8 cellular contexts compared by ENCODE assay signal in genomic region chr4:2852481-2852881, GRCh38. TPM values are rescaled to one million over a fixed set of nuclear protein-coding genes. Genes with fewer than 3 reads are reported as not detected.
DNase-seq lines count a peak whose midpoint lies in the region; ATAC-seq lines count a peak whose summit lies in the region.

No MANE protein-coding gene starts in this region.

- ATAC-seq in GM18508 (IDR thresholded peaks at IDR 0.05; ENCODE audit: insufficient read depth, unreplicated experiment) (peak; percentile 40), HG02588 (IDR thresholded peaks at IDR 0.05; ENCODE audit: unreplicated experiment) (peak; percentile 67)
- peak in 1 of 2 donors; percentile 63 for ATAC-seq in natural killer cell treated with Interleukin-12 subunit alpha and Interleukin-12 subunit beta and Interleukin-15 and Interleukin-18, amount 100 ng/mL, for 72 hours

- no peaks in the 10 kb centered on the region for H3K27me3 Mint-ChIP-seq in activated naive CD8-positive, alpha-beta T cell treated with anti-CD3 and anti-CD28 coated beads for 36 hours
- H3K27me3 Mint-ChIP-seq in natural killer cell treated with Interleukin-12 subunit alpha and Interleukin-12 subunit beta and Interleukin-15 and Interleukin-18, amount 100 ng/mL, for 72 hours: no peaks in the 10 kb centered on the region

- no peak for DNase-seq in activated naive CD8-positive, alpha-beta T cell treated with anti-CD3 and anti-CD28 coated beads for 36 hours
- no peak for DNase-seq in natural killer cell treated with Interleukin-12 subunit alpha and Interleukin-12 subunit beta and Interleukin-15 and Interleukin-18, amount 100 ng/mL, for 72 hours (ENCODE audit: low spot score)
- DNase-seq in NCI-H446 (lab: John Stamatoyannopoulos, UW) (no peak), T-helper 9 cell (no peak), COLO829 (ENCODE audit: low spot score) (no peak)
- DNase-seq in activated CD4-positive, alpha-beta T cell treated with anti-CD3 and anti-CD28 coated beads for 48 hours: no peak

- peaks cover 59% of the 10 kb centered on the region for H3K4me1 Mint-ChIP-seq in activated naive CD8-positive, alpha-beta T cell treated with anti-CD3 and anti-CD28 coated beads for 36 hours
- H3K4me1 Mint-ChIP-seq in natural killer cell treated with Interleukin-12 subunit alpha and Interleukin-12 subunit beta and Interleukin-15 and Interleukin-18, amount 100 ng/mL, for 72 hours (ENCODE audit: low read depth in 2 of 2): peaks cover 60 to 69% of the 10 kb centered on the region in 2 donors

- peaks cover 17% of the 10 kb centered on the region for H3K36me3 Mint-ChIP-seq in activated naive CD8-positive, alpha-beta T cell treated with anti-CD3 and anti-CD28 coated beads for 36 hours
- peaks cover 15% of the 10 kb centered on the region for H3K36me3 Mint-ChIP-seq in natural killer cell treated with Interleukin-12 subunit alpha and Interleukin-12 subunit beta and Interleukin-15 and Interleukin-18, amount 100 ng/mL, for 72 hours

- peak overlapping the region; percentile 80 for H3K27ac Mint-ChIP-seq in activated naive CD8-positive, alpha-beta T cell treated with anti-CD3 and anti-CD28 coated beads for 36 hours
- peak overlapping the region; percentile 58 to 74 for H3K27ac Mint-ChIP-seq in natural killer cell treated with Interleukin-12 subunit alpha and Interleukin-12 subunit beta and Interleukin-15 and Interleukin-18, amount 100 ng/mL, for 72 hours

- no peaks in the 10 kb centered on the region for H3K9me3 Mint-ChIP-seq in activated naive CD8-positive, alpha-beta T cell treated with anti-CD3 and anti-CD28 coated beads for 36 hours
- H3K9me3 Mint-ChIP-seq in natural killer cell treated with Interleukin-12 subunit alpha and Interleukin-12 subunit beta and Interleukin-15 and Interleukin-18, amount 100 ng/mL, for 72 hours: no peaks in the 10 kb centered on the region

- H3K4me3 Mint-ChIP-seq in activated naive CD8-positive, alpha-beta T cell treated with anti-CD3 and anti-CD28 coated beads for 36 hours: peak overlapping the region; percentile 42
- peak overlapping the region; percentile 58 for H3K4me3 Mint-ChIP-seq in natural killer cell treated with Interleukin-12 subunit alpha and Interleukin-12 subunit beta and Interleukin-15 and Interleukin-18, amount 100 ng/mL, for 72 hours

RNA-seq across cellular contexts. Expression of gene ADD1, which starts 8.8 kb away (rescaled TPM):
- total RNA-seq in activated naive CD8-positive, alpha-beta T cell treated with anti-CD3 and anti-CD28 coated beads for 36 hours: 100 to 1,000 TPM; 136 TPM
- total RNA-seq in natural killer cell treated with Interleukin-12 subunit alpha and Interleukin-12 subunit beta and Interleukin-15 and Interleukin-18, amount 100 ng/mL, for 72 hours: 100 to 1,000 TPM; 259 to 291 TPM

RNA-seq across cellular contexts. Expression of gene SH3BP2, which starts 59.6 kb away (rescaled TPM):
- 10 to 100 TPM; 72.2 to 74.1 TPM for total RNA-seq in activated naive CD8-positive, alpha-beta T cell treated with anti-CD3 and anti-CD28 coated beads for 36 hours
- 100 to 1,000 TPM; 121 to 129 TPM for total RNA-seq in natural killer cell treated with Interleukin-12 subunit alpha and Interleukin-12 subunit beta and Interleukin-15 and Interleukin-18, amount 100 ng/mL, for 72 hours
